ENCODE assay signal across 8 cellular contexts in genomic region chr3:57596495-57597239, GRCh38. TPM values are rescaled to one million over a fixed set of nuclear protein-coding genes. Genes with fewer than 3 reads are reported as not detected.
DNase-seq lines count a peak whose midpoint lies in the region; ATAC-seq and TF ChIP-seq lines count a peak whose summit lies in the region.

No MANE protein-coding gene starts in this region.

- peak; percentile 90 to 95 for DNase-seq in AML-193 (lab: John Stamatoyannopoulos, UW)
- peak; percentile 81 for DNase-seq in LHCN-M2 (ENCODE audit: low read depth)
- peak; percentile 49 for DNase-seq in WERI-Rb-1
- peak; percentile 92 to 95 for DNase-seq in cardiac fibroblast (ENCODE audit: low read depth in 2 of 2)
- DNase-seq in inferior parietal cortex (ENCODE audit: extremely low spot score): peak; percentile 32
- DNase-seq in smooth muscle cell (lab: John Stamatoyannopoulos, UW; ENCODE audit: unreplicated experiment): peak; percentile 75

- peak overlapping the region; percentile 99 for H3K9ac ChIP-seq in smooth muscle cell (ENCODE audit: low read depth)

- H3K4me3 ChIP-seq in WERI-Rb-1 (ENCODE audit: low read depth, low read length): peak overlapping the region; percentile 88
- H3K4me3 ChIP-seq in cardiac fibroblast (replicated peaks in 1 of 2; ENCODE audit: low read depth in 2 of 2, low read length in 2 of 2): peak overlapping the region; percentile 90 to 100
- H3K4me3 ChIP-seq in smooth muscle cell: peak overlapping the region; percentile 100

- ATAC-seq in GM19438 (IDR thresholded peaks at IDR 0.05; ENCODE audit: low read depth, unreplicated experiment) (peak; percentile 7), GM18861 (IDR thresholded peaks at IDR 0.05; ENCODE audit: unreplicated experiment) (no peak)

- 2% methylated on average over 35 of the region's 35 CpGs for WGBS in smooth muscle cell (ENCODE audit: low lambda C conversion rate)

- TF ChIP-seq CTCF in WERI-Rb-1 (IDR thresholded peaks at IDR 0.05; ENCODE audit: low read depth, low read length) (no peak), cardiac fibroblast (IDR thresholded peaks at IDR 0.05; ENCODE audit: low read depth, low read length) (no peak), smooth muscle cell (IDR thresholded peaks at IDR 0.05; ENCODE audit: borderline replicate concordance, insufficient read depth, poor library complexity, severe bottlenecking) (no peak)

- peaks cover 26% of the 10 kb centered on the region for H3K4me1 ChIP-seq in smooth muscle cell (ENCODE audit: low read depth)

- H3K79me2 ChIP-seq in smooth muscle cell (ENCODE audit: low read depth): peaks cover 67% of the 10 kb centered on the region

- no peak overlapping the region for H2AFZ ChIP-seq in smooth muscle cell (ENCODE audit: low read depth)

- H3K9me3 ChIP-seq in WERI-Rb-1 (ENCODE audit: severe bottlenecking): no peaks in the 10 kb centered on the region
- H3K9me3 ChIP-seq in smooth muscle cell (replicated peaks; ENCODE audit: low read depth): no peaks in the 10 kb centered on the region

- H3K4me2 ChIP-seq in smooth muscle cell: peak overlapping the region; percentile 98

- peak overlapping the region; percentile 90 for H3K27ac ChIP-seq in WERI-Rb-1
- H3K27ac ChIP-seq in smooth muscle cell (ENCODE audit: low read depth): peak overlapping the region; percentile 98

- H3K27me3 ChIP-seq in WERI-Rb-1 (ENCODE audit: insufficient read depth, low read depth, severe bottlenecking) (no peaks in the 10 kb centered on the region), smooth muscle cell (ENCODE audit: low read depth) (no peaks in the 10 kb centered on the region)

- peaks cover 51% of the 10 kb centered on the region for H4K20me1 ChIP-seq in smooth muscle cell (ENCODE audit: low read depth)

- H3F3A ChIP-seq in smooth muscle cell (ENCODE audit: low read depth): peaks cover 22% of the 10 kb centered on the region

- H3K36me3 ChIP-seq in WERI-Rb-1 (peaks cover 24% of the 10 kb centered on the region), smooth muscle cell (ENCODE audit: low read depth) (no peaks in the 10 kb centered on the region)

RNA-seq across cellular contexts. Expression of gene ARF4, which starts 0.5 kb away (rescaled TPM):
- 266 and 275 TPM in 2 replicates for total RNA-seq in LHCN-M2 (2014; rRNA removed)
- polyA plus RNA-seq in LHCN-M2 (2012): 359 TPM
- total RNA-seq in smooth muscle cell: 688 and 774 TPM in 2 replicates
- 574 and 688 TPM in 2 replicates for polyA plus RNA-seq in smooth muscle cell

RNA-seq across cellular contexts. Expression of gene PDE12, which starts 40.6 kb away (rescaled TPM):
- 22.7 and 25.3 TPM in 2 replicates for total RNA-seq in LHCN-M2 (2014; rRNA removed)
- 7.8 TPM for polyA plus RNA-seq in LHCN-M2 (2012)
- total RNA-seq in smooth muscle cell: 8.6 and 10.8 TPM in 2 replicates
- 6.7 and 7.8 TPM in 2 replicates for polyA plus RNA-seq in smooth muscle cell

RNA-seq across cellular contexts. Expression of gene DNAH12, which starts 52.5 kb away (rescaled TPM):
- total RNA-seq in LHCN-M2 (2014; rRNA removed) (0.77 and 1.6 TPM in 2 replicates), smooth muscle cell (under 0.01 and 0.27 TPM in 2 replicates)
- 0.06 TPM for polyA plus RNA-seq in LHCN-M2 (2012)
- 0.18 TPM in 1 of 2 replicates, not detected in the other for polyA plus RNA-seq in smooth muscle cell

Comparison
In these comparisons a context has a peak if more than half of its experiments do, and no peak if none do; other contexts are left out.
1. DNase-seq: peak in every context shown above with its lines; median percentile 94 in cardiac fibroblast; 92 in AML-193; 81 in LHCN-M2; 75 in smooth muscle cell; 49 in WERI-Rb-1; 32 in inferior parietal cortex.